24 cellular contexts compared by ENCODE assay signal in the genomic region with DNA sequence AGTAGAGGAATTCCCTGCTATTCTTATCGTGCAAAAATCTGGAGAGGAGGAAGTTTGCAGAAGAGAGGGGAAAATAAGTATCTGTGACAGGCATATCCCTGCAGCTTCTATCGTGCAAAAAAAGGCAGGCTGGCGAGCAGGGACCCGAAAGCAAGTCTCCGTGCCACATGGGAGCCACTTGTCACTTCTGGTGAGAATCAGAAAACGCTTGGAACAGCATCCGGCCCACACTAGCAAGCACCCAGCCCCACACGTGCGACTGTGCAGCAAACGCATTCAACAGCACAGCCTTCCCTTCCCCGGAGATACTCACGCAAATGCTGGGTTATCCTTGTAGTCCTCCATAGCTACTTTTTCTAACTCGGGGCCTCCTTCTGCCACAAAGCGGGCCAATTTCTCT. TPM values are rescaled to one million over a fixed set of nuclear protein-coding genes. Genes with fewer than 3 reads are reported as not detected.
"Had no signal": no experiment of that assay in that cellular context is flagged by ENCODE, and none has a peak within 500 bp of the region (broad histone marks: within the 10 kb centered on the region; RNA-seq: fewer than 3 reads in every experiment).

No MANE protein-coding gene starts in this region.

- H3K4me3 ChIP-seq: coronary artery, dorsolateral prefrontal cortex, esophagus squamous epithelium, gastrocnemius medialis, heart right ventricle, left lung, lower lobe of right lung had no signal

- DNase-seq: dermis blood vessel endothelial cell; effector CD4-positive, alpha-beta T cell; effector memory CD4-positive, alpha-beta T cell; erythroblast; esophagus squamous epithelium; foreskin fibroblast; foreskin melanocyte; gastrocnemius medialis; glutamatergic neuron; heart right ventricle; hippocampal formation; left cardiac atrium; left lung; left ventricle myocardium superior; lower lobe of right lung; mesendoderm; midbrain had no signal

- H3K4me1 ChIP-seq: esophagus squamous epithelium, gastrocnemius medialis, left lung, lower lobe of right lung had no signal

- H3K27ac ChIP-seq: coronary artery, epithelial cell of prostate, esophagus squamous epithelium, gastrocnemius medialis, heart right ventricle, left lung, lower lobe of right lung had no signal

- ATAC-seq: esophagus mucosa, gastrocnemius medialis, heart right ventricle, left cardiac atrium, left lung, left ventricle myocardium superior, lower lobe of right lung had no signal

- H3K9me3 ChIP-seq: esophagus squamous epithelium, gastrocnemius medialis, heart right ventricle, left lung, lower lobe of right lung had no signal

- H3K27me3 ChIP-seq: dorsolateral prefrontal cortex, esophagus squamous epithelium, gastrocnemius medialis, heart right ventricle, left lung had no signal

RNA-seq across cellular contexts. Expression of a gene that starts 30.3 kb away (rescaled TPM):
- total RNA-seq: dermis blood vessel endothelial cell, esophagus mucosa, glomerular endothelial cell, lung microvascular endothelial cell, mononuclear cell had no signal
